10 cellular contexts compared by ENCODE assay signal in the genomic region with DNA sequence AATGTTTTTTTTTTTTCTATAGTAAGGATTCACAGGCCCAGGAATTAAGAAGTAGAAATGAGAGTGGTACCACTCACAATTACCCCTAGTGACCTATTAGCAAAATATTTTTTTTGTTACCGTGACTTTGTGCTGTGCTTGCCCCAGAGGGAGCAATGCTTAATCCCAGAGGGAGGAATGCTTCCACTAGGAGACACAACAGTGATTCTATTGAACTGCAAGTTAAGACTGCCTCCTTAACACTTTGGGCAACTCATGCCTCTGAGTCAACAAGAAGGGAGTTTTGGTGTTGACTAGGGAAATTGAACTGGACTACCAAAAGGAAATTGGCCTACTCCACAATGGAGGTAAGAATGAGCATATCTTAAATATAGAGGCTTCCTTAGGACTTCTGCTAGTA. TPM values are rescaled to one million over a fixed set of nuclear protein-coding genes. Genes with fewer than 3 reads are reported as not detected.
"Had no signal": no experiment of that assay in that cellular context is flagged by ENCODE, and none has a peak within 500 bp of the region (broad histone marks: within the 10 kb centered on the region; RNA-seq: fewer than 3 reads in every experiment).

No MANE protein-coding gene starts in this region.

- H3K27ac ChIP-seq: GM23248, HL-60 had no signal

- DNase-seq: GM23248, GOT3, H7, HFFc6 had no signal

- FAIRE-seq: HepG2 had no signal

- H3K9me3 ChIP-seq: HAP-1 had no signal

- H3K4me1 Mint-ChIP-seq: IgD-negative memory B cell had no signal

- H3K36me3 Mint-ChIP-seq: IgD-negative memory B cell had no signal

- H3K9me3 Mint-ChIP-seq: HFFc6 had no signal

- H3K4me3 Mint-ChIP-seq: HFFc6, IgD-negative memory B cell had no signal

- H3K27me3 Mint-ChIP-seq: IgD-negative memory B cell had no signal

- H3K4me3 ChIP-seq: GM23248, HAP-1 had no signal

- H3K27ac Mint-ChIP-seq: HFFc6, IgD-negative memory B cell had no signal

- ATAC-seq: HCT116, HepG2 had no signal

- H3K36me3 ChIP-seq: HAP-1 had no signal

- H3K4me1 ChIP-seq: HAP-1 had no signal

RNA-seq across cellular contexts. Expression of a gene that starts 17.2 kb away (rescaled TPM):
- total RNA-seq: GM23248, H7, HepG2, HFFc6, HT1080 had no signal
- polyA plus RNA-seq: GM23248, HepG2, IgD-negative memory B cell had no signal
